Comparison of ENCODE assay signal across 14 cellular contexts in the genomic region with DNA sequence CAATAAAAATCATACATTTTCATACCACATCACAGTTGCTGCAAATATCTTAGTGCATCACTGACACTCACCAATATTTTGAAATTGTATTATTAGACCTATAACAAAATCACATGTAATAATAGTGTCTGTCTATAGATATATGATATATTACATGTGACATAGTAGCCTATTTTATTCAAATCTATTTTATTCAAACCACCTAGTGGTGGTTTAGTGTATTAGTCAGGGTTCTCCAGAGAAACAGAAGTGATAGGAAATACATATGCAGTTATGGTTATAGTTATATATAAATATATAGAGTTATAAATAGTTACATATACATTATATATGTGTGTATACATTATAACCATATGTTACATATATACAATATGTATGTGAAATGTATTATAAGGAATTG.
DNase-seq lines count a peak whose midpoint lies in the region; ATAC-seq and TF ChIP-seq lines count a peak whose summit lies in the region.
"Had no signal": no experiment of that assay in that cellular context is flagged by ENCODE, and none has a peak within 500 bp of the region (broad histone marks: within the 10 kb centered on the region; RNA-seq: fewer than 3 reads in every experiment).

No MANE protein-coding gene starts in this region.

- H3K9me3 ChIP-seq in adrenal gland (replicated peaks in 1 of 3) = peaks cover 0 to 5% (median 0%) of the 10 kb centered on the region in 3 donors

- H3K27me3 Mint-ChIP-seq in CD14-positive monocyte (ENCODE audit: low read depth in 3 of 3) (peaks cover 0 to 3% (median 2%) of the 10 kb centered on the region in 3 donors), HFFc6 (ENCODE audit: insufficient read depth) (no peaks in the 10 kb centered on the region), nephron progenitor cell (ENCODE audit: low read depth, poor library complexity) (peaks cover 4% of the 10 kb centered on the region), WTC11 (ENCODE audit: low read depth) (no peaks in the 10 kb centered on the region; the same call in 1 of the 2 replicates)

- DNase-seq in CD14-positive monocyte (ENCODE audit: low spot score) (no peak), HFFc6 (no peak), astrocyte of the spinal cord (ENCODE audit: low read depth, low spot score) (no peak), nephron progenitor cell (no peak), left colon (no peak), WTC11 (ENCODE audit: low spot score) (no peak), adrenal gland (no peak)
- DNase-seq in stimulated activated CD4-positive, alpha-beta T cell treated with anti-CD3 and anti-CD28 coated beads, Interleukin-4, amount 100 ng/mL, for 4 hours = no peak
- DNase-seq: activated CD4-positive, CD25-positive, alpha-beta regulatory T cell treated with anti-CD3 and anti-CD28 coated beads, Interleukin-2, amount 50 U/mL, for 72 hours; GOT3; KBM-7; NCI-H187; stimulated activated naive CD8-positive, alpha-beta T cell treated with anti-CD3 and anti-CD28 coated beads, Interleukin-15, Interleukin-2, amounts not matched to agents 100 U/mL and 50 U/mL, for 24 hours had no signal

- no peaks in the 10 kb centered on the region for H3K36me3 Mint-ChIP-seq in CD14-positive monocyte
- no peaks in the 10 kb centered on the region for H3K36me3 Mint-ChIP-seq in HFFc6 (ENCODE audit: low read depth)
- H3K36me3 Mint-ChIP-seq in nephron progenitor cell (ENCODE audit: low read depth) = no peaks in the 10 kb centered on the region
- peaks cover 6% of the 10 kb centered on the region; the same call in 1 of the 2 replicates for H3K36me3 Mint-ChIP-seq in WTC11

- H3K4me1 ChIP-seq in adrenal gland (replicated peaks in 1 of 2) = no peaks in the 10 kb centered on the region

- TF ChIP-seq POLR2A in adrenal gland (IDR thresholded peaks at IDR 0.05) = no peak

- ATAC-seq in left colon (no peak), WTC11 (no peak)
- ATAC-seq: stimulated activated naive CD8-positive, alpha-beta T cell treated with anti-CD3 and anti-CD28 coated beads, Interleukin-15, Interleukin-2, amounts not matched to agents 100 U/mL and 50 U/mL, for 24 hours had no signal

- no peaks in the 10 kb centered on the region for H3K27me3 ChIP-seq in adrenal gland

- no peak overlapping the region for H3K4me3 Mint-ChIP-seq in CD14-positive monocyte
- H3K4me3 Mint-ChIP-seq in HFFc6 = no peak overlapping the region
- no peak overlapping the region for H3K4me3 Mint-ChIP-seq in nephron progenitor cell
- no peak overlapping the region for H3K4me3 Mint-ChIP-seq in WTC11

- H3K9me3 Mint-ChIP-seq in CD14-positive monocyte (peaks cover 0 to 6% (median 2%) of the 10 kb centered on the region in 7 donors), HFFc6 (peaks cover 4% of the 10 kb centered on the region; the same call in 1 of the 2 replicates), nephron progenitor cell (peaks cover 27% of the 10 kb centered on the region), WTC11 (peaks cover 17% of the 10 kb centered on the region)

- H3K36me3 ChIP-seq in adrenal gland (replicated peaks in 1 of 2) = no peaks in the 10 kb centered on the region

- CTCF ChIA-PET in WTC11 (lab: Charles Lee) = no interaction called here

- H3K4me1 Mint-ChIP-seq in CD14-positive monocyte = no peaks in the 10 kb centered on the region
- H3K4me1 Mint-ChIP-seq in HFFc6 (ENCODE audit: low read depth) = peaks cover 12% of the 10 kb centered on the region; the same call in 1 of the 2 replicates
- no peaks in the 10 kb centered on the region for H3K4me1 Mint-ChIP-seq in nephron progenitor cell
- peaks cover 11% of the 10 kb centered on the region for H3K4me1 Mint-ChIP-seq in WTC11

- intact Hi-C loops in CD14-positive monocyte (cut with micrococcal nuclease) = no loop called here
- intact Hi-C loops in left colon (cut with DNase I, micrococcal nuclease) = no loop called here
- intact Hi-C loops in adrenal gland (cut with DNase I) = no loop called here

- POLR2A ChIA-PET in WTC11 (lab: Charles Lee) = no interaction called here

- H3K27ac ChIP-seq in adrenal gland = no peak overlapping the region
- H3K27ac ChIP-seq: SK-N-MC had no signal

- H3K4me3 ChIP-seq in astrocyte of the spinal cord (ENCODE audit: low read depth, low read length) = no peak overlapping the region
- no peak overlapping the region for H3K4me3 ChIP-seq in adrenal gland
- H3K4me3 ChIP-seq: SK-N-MC had no signal

- TF ChIP-seq CTCF in CD14-positive monocyte (IDR thresholded peaks at IDR 0.05) (peak; percentile 37), HFFc6 (IDR thresholded peaks at IDR 0.05) (peak; percentile 67), astrocyte of the spinal cord (IDR thresholded peaks at IDR 0.05; ENCODE audit: low read depth, low read length) (peak; percentile 32), nephron progenitor cell (IDR thresholded peaks at IDR 0.05) (peak; percentile 27), WTC11 (IDR thresholded peaks at IDR 0.05) (no peak), adrenal gland (IDR thresholded peaks at IDR 0.05) (peak in 1 of 6 experiments; percentile 20)

- in situ Hi-C loops in astrocyte of the spinal cord (cut with HindIII; ENCODE audit: low sequenced_read_pairs) = no loop called here

- no peak overlapping the region for H3K27ac Mint-ChIP-seq in CD14-positive monocyte
- H3K27ac Mint-ChIP-seq in HFFc6 = no peak overlapping the region
- no peak overlapping the region for H3K27ac Mint-ChIP-seq in nephron progenitor cell
- no peak overlapping the region for H3K27ac Mint-ChIP-seq in WTC11

TF ChIP-seq in WTC11, 78 proteins besides CTCF, POLR2A, EP300 and RAD21 (continues in another document):
- TF ChIP-seq ARID4B (CRISPR knock-in tag; IDR thresholded peaks at IDR 0.05; ENCODE audit: borderline replicate concordance) (no peak), JAZF1 (CRISPR knock-in tag; IDR thresholded peaks at IDR 0.05) (no peak), ZNF138 (CRISPR knock-in tag; conservative IDR thresholded peaks at IDR 0.05) (no peak), ELF4 (CRISPR knock-in tag; IDR thresholded peaks at IDR 0.05; ENCODE audit: low read depth) (no peak), ZNF416 (CRISPR knock-in tag; IDR thresholded peaks at IDR 0.05) (no peak), NFATC4 (CRISPR knock-in tag; IDR thresholded peaks at IDR 0.05) (no peak)
- TF ChIP-seq, protein P1, sequence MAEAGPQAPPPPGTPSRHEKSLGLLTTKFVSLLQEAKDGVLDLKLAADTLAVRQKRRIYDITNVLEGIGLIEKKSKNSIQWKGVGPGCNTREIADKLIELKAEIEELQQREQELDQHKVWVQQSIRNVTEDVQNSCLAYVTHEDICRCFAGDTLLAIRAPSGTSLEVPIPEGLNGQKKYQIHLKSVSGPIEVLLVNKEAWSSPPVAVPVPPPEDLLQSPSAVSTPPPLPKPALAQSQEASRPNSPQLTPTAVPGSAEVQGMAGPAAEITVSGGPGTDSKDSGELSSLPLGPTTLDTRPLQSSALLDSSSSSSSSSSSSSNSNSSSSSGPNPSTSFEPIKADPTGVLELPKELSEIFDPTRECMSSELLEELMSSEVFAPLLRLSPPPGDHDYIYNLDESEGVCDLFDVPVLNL (CRISPR knock-in tag; IDR thresholded peaks at IDR 0.05; ENCODE audit: borderline replicate concordance, low read depth) = no peak
- TF ChIP-seq, protein P2, sequence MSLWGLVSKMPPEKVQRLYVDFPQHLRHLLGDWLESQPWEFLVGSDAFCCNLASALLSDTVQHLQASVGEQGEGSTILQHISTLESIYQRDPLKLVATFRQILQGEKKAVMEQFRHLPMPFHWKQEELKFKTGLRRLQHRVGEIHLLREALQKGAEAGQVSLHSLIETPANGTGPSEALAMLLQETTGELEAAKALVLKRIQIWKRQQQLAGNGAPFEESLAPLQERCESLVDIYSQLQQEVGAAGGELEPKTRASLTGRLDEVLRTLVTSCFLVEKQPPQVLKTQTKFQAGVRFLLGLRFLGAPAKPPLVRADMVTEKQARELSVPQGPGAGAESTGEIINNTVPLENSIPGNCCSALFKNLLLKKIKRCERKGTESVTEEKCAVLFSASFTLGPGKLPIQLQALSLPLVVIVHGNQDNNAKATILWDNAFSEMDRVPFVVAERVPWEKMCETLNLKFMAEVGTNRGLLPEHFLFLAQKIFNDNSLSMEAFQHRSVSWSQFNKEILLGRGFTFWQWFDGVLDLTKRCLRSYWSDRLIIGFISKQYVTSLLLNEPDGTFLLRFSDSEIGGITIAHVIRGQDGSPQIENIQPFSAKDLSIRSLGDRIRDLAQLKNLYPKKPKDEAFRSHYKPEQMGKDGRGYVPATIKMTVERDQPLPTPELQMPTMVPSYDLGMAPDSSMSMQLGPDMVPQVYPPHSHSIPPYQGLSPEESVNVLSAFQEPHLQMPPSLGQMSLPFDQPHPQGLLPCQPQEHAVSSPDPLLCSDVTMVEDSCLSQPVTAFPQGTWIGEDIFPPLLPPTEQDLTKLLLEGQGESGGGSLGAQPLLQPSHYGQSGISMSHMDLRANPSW (CRISPR knock-in tag; conservative IDR thresholded peaks at IDR 0.05; ENCODE audit: low read depth) = no peak
